ENCODE assay signal across 14 cellular contexts in genomic region chr3:129051776-129052400, GRCh38. TPM values are rescaled to one million over a fixed set of nuclear protein-coding genes. Genes with fewer than 3 reads are reported as not detected.
DNase-seq lines count a peak whose midpoint lies in the region; FAIRE-seq and TF ChIP-seq lines count a peak whose summit lies in the region.
"Had no signal": no experiment of that assay in that cellular context is flagged by ENCODE, and none has a peak within 500 bp of the region (broad histone marks: within the 10 kb centered on the region; RNA-seq: fewer than 3 reads in every experiment).

No MANE protein-coding gene starts in this region.

- H3K4me3 ChIP-seq in left ventricle myocardium inferior (no peak overlapping the region), sigmoid colon (no peak overlapping the region), kidney (ENCODE audit: low read length in 2 of 2) (no peak overlapping the region), spleen (no peak overlapping the region)
- H3K4me3 ChIP-seq: SK-N-MC had no signal

- WGBS in sigmoid colon, 2 donors = 16 to 49% methylated on average over 5 of the region's 5 CpGs
- WGBS in spleen, 5 donors = 65 to 85% (median 75%) methylated on average over 5 of the region's 5 CpGs

- H3K9me3 ChIP-seq in left ventricle myocardium inferior (replicated peaks) (peaks cover 15% of the 10 kb centered on the region), sigmoid colon (no peaks in the 10 kb centered on the region), kidney (ENCODE audit: control insufficient read depth in 1 of 2, low read length in 2 of 2) (peaks cover 0 to 3% of the 10 kb centered on the region in 2 donors), spleen (peaks cover 0 to 12% (median 7%) of the 10 kb centered on the region in 8 donors)

- peaks cover 29% of the 10 kb centered on the region for H3K4me1 ChIP-seq in left ventricle myocardium inferior
- H3K4me1 ChIP-seq in sigmoid colon = peaks cover 0 to 23% (median 17%) of the 10 kb centered on the region in 4 donors
- peaks cover 4 to 15% of the 10 kb centered on the region in 2 donors for H3K4me1 ChIP-seq in kidney (ENCODE audit: control insufficient read depth in 1 of 2, insufficient read depth in 1 of 2, low read depth in 1 of 2, low read length in 2 of 2)
- peaks cover 5 to 18% (median 14%) of the 10 kb centered on the region in 6 donors for H3K4me1 ChIP-seq in spleen

- H3K27ac ChIP-seq in left ventricle myocardium inferior (replicated peaks) = peak overlapping the region; percentile 88
- peak overlapping the region in 3 of 4 donors; percentile 60 to 73 (median 71) for H3K27ac ChIP-seq in sigmoid colon
- H3K27ac ChIP-seq in kidney (ENCODE audit: low read depth in 2 of 2, low read length in 2 of 2) = no peak overlapping the region
- H3K27ac ChIP-seq in spleen = peak overlapping the region in 2 of 8 donors; percentile 39 to 43
- H3K27ac ChIP-seq: SK-N-MC had no signal

- TF ChIP-seq EP300 in sigmoid colon (IDR thresholded peaks at IDR 0.05) = no peak

- no peaks in the 10 kb centered on the region for H3K27me3 ChIP-seq in left ventricle myocardium inferior (ENCODE audit: low read depth)
- no peaks in the 10 kb centered on the region for H3K27me3 ChIP-seq in sigmoid colon
- peaks cover 0 to 9% (median 0%) of the 10 kb centered on the region in 7 donors for H3K27me3 ChIP-seq in spleen (replicated peaks in 1 of 7)

- FAIRE-seq in kidney (lab: Jason Lieb, UNC) = no peak
- FAIRE-seq: islet of Langerhans had no signal

- TF ChIP-seq CTCF in left ventricle myocardium inferior (IDR thresholded peaks at IDR 0.05; ENCODE audit: borderline replicate concordance) (no peak), sigmoid colon (IDR thresholded peaks at IDR 0.05) (no peak), kidney (IDR thresholded peaks at IDR 0.05; ENCODE audit: borderline replicate concordance, extremely low read depth, insufficient read depth) (no peak), spleen (IDR thresholded peaks at IDR 0.05 in 8 of 11, conservative IDR thresholded peaks at IDR 0.05 in 3 of 11) (no peak)

- intact Hi-C loops in left ventricle myocardium inferior (cut with micrococcal nuclease) (loop anchor here (5.0 kb wide), 1 partner anchor 195 kb away; the partner anchor contains the start of gene COPG1), sigmoid colon (cut with DNase I) (loop anchor here (5.0 kb wide), 2 partner anchors 35 to 195 kb away; partner anchors contain the start of gene COPG1), kidney (cut with DNase I) (no loop called here), spleen (cut with DNase I; ENCODE audit: low total_unique reads) (no loop called here)

- TF ChIP-seq POLR2A in sigmoid colon (IDR thresholded peaks at IDR 0.05) = no peak
- TF ChIP-seq POLR2A in spleen (IDR thresholded peaks at IDR 0.05) = no peak

- DNase-seq in ELR (ENCODE audit: low read depth) = peak; percentile 16
- DNase-seq in astrocyte of the hippocampus (ENCODE audit: low read depth, low spot score) = peak; percentile 45
- DNase-seq in left ventricle myocardium inferior = peak; percentile 43
- no peak for DNase-seq in sigmoid colon
- DNase-seq in AML-193 (lab: John Stamatoyannopoulos, UW) = no peak
- no peak for DNase-seq in kidney
- DNase-seq in spleen = no peak
- no peak for DNase-seq in RPMI8226
- DNase-seq: CD4-positive, alpha-beta T cell; MV-4-11; NCI-H82 had no signal

- no peak overlapping the region for H3K9ac ChIP-seq in kidney (ENCODE audit: low read length in 2 of 2)

- H3K36me3 ChIP-seq in left ventricle myocardium inferior (no peaks in the 10 kb centered on the region), sigmoid colon (no peaks in the 10 kb centered on the region), kidney (ENCODE audit: control insufficient read depth in 1 of 2, insufficient read depth in 2 of 2, low read length in 2 of 2) (no peaks in the 10 kb centered on the region), spleen (no peaks in the 10 kb centered on the region)

RNA-seq across cellular contexts. Expression of gene GP9, which starts 8.7 kb away (rescaled TPM):
- not detected for total RNA-seq in left ventricle myocardium inferior
- total RNA-seq in sigmoid colon = not detected
- under 1 TPM in 1 of 3 donors, not detected in 2; 0.26 TPM for polyA plus RNA-seq in sigmoid colon
- total RNA-seq in kidney = not detected
- 0.49 TPM for polyA plus RNA-seq in kidney (ENCODE audit: insufficient read depth, low read depth, low replicate concordance)
- 10 to 100 TPM in 1 of 7 donors, 1 to 10 TPM in 6; 4.2 to 14.9 (median 7.9) TPM for total RNA-seq in spleen
- 1 to 10 TPM; 1.4 to 5.5 (median 2.2) TPM for polyA plus RNA-seq in spleen
- total RNA-seq: activated T-helper 1 cell treated with anti-CD3 and anti-CD28 coated beads, Interleukin-12 subunit alpha, Interleukin-12 subunit beta, Interleukin-2, Interleukin-4 antibody, amounts not matched to agents 30 ng/mL and 10 ng/mL and 1 ng/mL, durations not matched to agents 14 hours and 24 hours and 36 hours; CD4-positive, alpha-beta T cell had no signal

RNA-seq across cellular contexts. Expression of gene EFCC1, which starts 50.8 kb away (rescaled TPM):
- total RNA-seq in left ventricle myocardium inferior = 1.5 TPM
- total RNA-seq in sigmoid colon = 10 to 100 TPM in 1 of 4 donors, 1 to 10 TPM in 3; 4.6 to 15.0 (median 5.3) TPM
- polyA plus RNA-seq in sigmoid colon = 1 to 10 TPM in 2 of 3 donors, under 1 TPM in 1; 0.46 to 2.4 (median 1.9) TPM
- total RNA-seq in kidney = 3.7 TPM
- 2.4 TPM for polyA plus RNA-seq in kidney (ENCODE audit: insufficient read depth, low read depth, low replicate concordance)
- total RNA-seq in spleen = 10 to 100 TPM in 2 of 7 donors, 1 to 10 TPM in 5; 3.7 to 11.2 (median 7.6) TPM
- 1 to 10 TPM; 2.0 to 8.9 (median 8.7) TPM for polyA plus RNA-seq in spleen

RNA-seq across cellular contexts. Expression of gene CFAP92, which starts 58.0 kb away (rescaled TPM):
- total RNA-seq in left ventricle myocardium inferior (0.25 TPM), sigmoid colon (under 1 TPM in 3 of 4 donors, not detected in 1; under 0.01 to 0.83 (median 0.33) TPM), kidney (0.60 TPM), spleen (1 to 10 TPM; 1.1 to 3.1 (median 1.3) TPM)
- polyA plus RNA-seq in sigmoid colon (1 to 10 TPM in 1 of 3 donors, under 1 TPM in 1, not detected in 1; 0.61 to 1.2 TPM), kidney (ENCODE audit: insufficient read depth, low read depth, low replicate concordance) (0.56 TPM), spleen (under 1 TPM; 0.29 to 0.63 (median 0.45) TPM)

Comparison
In these comparisons a context has a peak if more than half of its experiments do, and no peak if none do; other contexts are left out.
1. DNase-seq: peak in ELR (single experiment), astrocyte of the hippocampus (single experiment) and left ventricle myocardium inferior (single experiment); none in sigmoid colon (single experiment), AML-193 (0 of 2), kidney (single experiment), spleen (single experiment) and RPMI8226 (single experiment).
2. H3K27ac ChIP-seq: peak in left ventricle myocardium inferior (single experiment) and sigmoid colon (3 of 4); none in kidney (0 of 2).
3. intact Hi-C loops: an anchor here in left ventricle myocardium inferior (5.0 kb wide) and sigmoid colon (5.0 kb wide); none called in kidney and spleen.